Comparison of ENCODE assay signal across 12 cellular contexts in genomic region chrX:39969826-39970569, GRCh38.
DNase-seq lines count a peak whose midpoint lies in the region; ATAC-seq, FAIRE-seq and TF ChIP-seq lines count a peak whose summit lies in the region.
"Had no signal": no experiment of that assay in that cellular context is flagged by ENCODE, and none has a peak within 500 bp of the region (broad histone marks: within the 10 kb centered on the region; RNA-seq: fewer than 3 reads in every experiment).

No MANE protein-coding gene starts in this region.

- H3K27me3 ChIP-seq in left ventricle myocardium inferior (ENCODE audit: low read depth) (no peaks in the 10 kb centered on the region), K562 (ENCODE audit: control insufficient read depth in 2 of 2, insufficient read depth in 2 of 2, low read length in 2 of 2) (no peaks in the 10 kb centered on the region; a peak in 1 of 5 replicates), right lobe of liver (no peaks in the 10 kb centered on the region)
- H3K27me3 ChIP-seq: brain microvascular endothelial cell, suprapubic skin had no signal

- no peaks in the 10 kb centered on the region for H3K79me2 ChIP-seq in K562 (ENCODE audit: control insufficient read depth, insufficient read depth, low read length)

- 28% methylated on average over 20 of the region's 21 CpGs for whole genome bisulfite sequencing in K562 (ENCODE audit: insufficient coverage, low coverage, missing lambda C conversion rate)
- WGBS in right lobe of liver (ENCODE audit: insufficient coverage, low coverage, low lambda C conversion rate, missing lambda C conversion rate) = 74% methylated on average over 6 of the region's 21 CpGs

- ATAC-seq in Right ventricle myocardium superior (ENCODE audit: poor library complexity) (no peak), K562 (no peak), right lobe of liver (peak; percentile 23 to 64 (median 38)), GM18517 (IDR thresholded peaks at IDR 0.05; ENCODE audit: unreplicated experiment) (no peak), GM21528 (IDR thresholded peaks at IDR 0.05; ENCODE audit: low FRiP score, unreplicated experiment) (no peak), GM21381 (IDR thresholded peaks at IDR 0.05; ENCODE audit: unreplicated experiment) (no peak), GM18502 (IDR thresholded peaks at IDR 0.05; ENCODE audit: poor library complexity, unreplicated experiment) (no peak)

- H3K9me1 ChIP-seq in K562 (ENCODE audit: control insufficient read depth, insufficient read depth, low read length) = no peaks in the 10 kb centered on the region

- intact Hi-C loops in left ventricle myocardium inferior (cut with micrococcal nuclease) (no loop called here), Right ventricle myocardium superior (cut with DNase I) (no loop called here), K562 (cut with micrococcal nuclease) (no loop called here), right lobe of liver (cut with DNase I) (no loop called here)

- TF ChIP-seq EP300 in K562 (IDR thresholded peaks at IDR 0.05; ENCODE audit: low read length) = no peak

- no peak overlapping the region for H2AFZ ChIP-seq in K562 (ENCODE audit: low read depth, low read length)

- H3K4me3 ChIP-seq in left ventricle myocardium inferior (no peak overlapping the region), K562 (no peak overlapping the region), right lobe of liver (no peak overlapping the region)
- H3K4me3 ChIP-seq: suprapubic skin had no signal

- H3K9ac ChIP-seq in K562 (ENCODE audit: insufficient read depth in 1 of 2, low read depth in 2 of 2, low read length in 2 of 2) = no peak overlapping the region

- H4K20me1 ChIP-seq in K562 (replicated peaks; ENCODE audit: control insufficient read depth, insufficient read depth, low read length) = no peaks in the 10 kb centered on the region

- no peak for FAIRE-seq in K562 (lab: Jason Lieb, UNC)

- TF ChIP-seq POLR2A in K562 (conservative IDR thresholded peaks at IDR 0.05) = no peak
- no peak for TF ChIP-seq POLR2A in right lobe of liver (IDR thresholded peaks at IDR 0.05)

- no TSS peak for BruUV-seq in K562 (replicated peaks; lab: Mats Ljungman, UMichigan)

- H3K9me3 ChIP-seq in left ventricle myocardium inferior (replicated peaks) (no peaks in the 10 kb centered on the region), K562 (replicated peaks; ENCODE audit: control insufficient read depth, insufficient read depth, low read depth, low read length) (no peaks in the 10 kb centered on the region; the same call in 1 of the 2 replicates), right lobe of liver (no peaks in the 10 kb centered on the region)
- H3K9me3 ChIP-seq: suprapubic skin had no signal

- peak overlapping the region; percentile 76 for H3K27ac ChIP-seq in left ventricle myocardium inferior (replicated peaks)
- H3K27ac ChIP-seq in K562 (ENCODE audit: extremely low read depth, low read depth, low read length) = no peak overlapping the region
- no peak overlapping the region for H3K27ac ChIP-seq in right lobe of liver
- H3K27ac ChIP-seq: brain microvascular endothelial cell, suprapubic skin, WERI-Rb-1 had no signal

- TF ChIP-seq CTCF in left ventricle myocardium inferior (IDR thresholded peaks at IDR 0.05; ENCODE audit: borderline replicate concordance) = no peak
- TF ChIP-seq CTCF in K562 (IDR thresholded peaks at IDR 0.05 in 2 of 3, conservative IDR thresholded peaks at IDR 0.05 in 1 of 3; ENCODE audit: insufficient read depth in 2 of 3, low read depth in 1 of 3, low read length in 3 of 3) = no peak
- TF ChIP-seq CTCF in right lobe of liver (IDR thresholded peaks at IDR 0.05) = no peak

- no peak for TF ChIP-seq RAD21 in K562 (CRISPR knock-in tag; conservative IDR thresholded peaks at IDR 0.05 in 1 of 2, IDR thresholded peaks at IDR 0.05 in 1 of 2)

- in situ Hi-C loops in K562 (cut with MboI) = no loop called here

- no peak overlapping the region; the same call in 1 of the 2 replicates for H3K4me2 ChIP-seq in K562 (ENCODE audit: insufficient read depth, low read length)

- H3K36me3 ChIP-seq in left ventricle myocardium inferior (no peaks in the 10 kb centered on the region), K562 (ENCODE audit: control insufficient read depth, insufficient read depth, low read length) (no peaks in the 10 kb centered on the region), right lobe of liver (no peaks in the 10 kb centered on the region)
- H3K36me3 ChIP-seq: brain microvascular endothelial cell, suprapubic skin, WERI-Rb-1 had no signal

- DNase-seq in left ventricle myocardium inferior (no peak), Right ventricle myocardium superior (no peak), K562 (ENCODE audit: extremely low read depth in 1 of 4, low spot score in 3 of 4) (no peak), right lobe of liver (no peak)
- DNase-seq: brain microvascular endothelial cell, cortex of kidney, WERI-Rb-1 had no signal

- H3K4me1 ChIP-seq in left ventricle myocardium inferior = peaks cover 6% of the 10 kb centered on the region
- H3K4me1 ChIP-seq in K562 (replicated peaks in 1 of 2; ENCODE audit: control insufficient read depth in 2 of 2, insufficient read depth in 2 of 2, low read length in 2 of 2) = peaks cover 0 to 5% of the 10 kb centered on the region in 2 experiments; a peak in 2 of 5 replicates
- H3K4me1 ChIP-seq in right lobe of liver = no peaks in the 10 kb centered on the region
- H3K4me1 ChIP-seq: suprapubic skin had no signal

- CTCF ChIA-PET in K562 (lab: Yijun Ruan, JAX; ENCODE audit: low intra/inter-chr PET ratio) = no interaction called here

- POLR2A ChIA-PET in K562 (lab: Yijun Ruan, JAX) = interaction anchor here (0.6 kb wide), 1 partner anchor 195 kb away, joined by 3 read pairs; no protein-coding TSS in a partner anchor

TF ChIP-seq in K562, 482 proteins besides CTCF, POLR2A, EP300 and RAD21:
- TF ChIP-seq NFIC (IDR thresholded peaks at IDR 0.05) (0 out of 2 replicates have a peak, but pooled peaks have one; percentile 79), SETDB1 (IDR thresholded peaks at IDR 0.05; ENCODE audit: low read length) (no peak), ZSCAN29 (IDR thresholded peaks at IDR 0.05) (no peak), ZNF212 (CRISPR knock-in tag; IDR thresholded peaks at IDR 0.05) (no peak), HDAC6 (IDR thresholded peaks at IDR 0.05; ENCODE audit: low read depth, low read length) (no peak), PCBP2 (IDR thresholded peaks at IDR 0.05; ENCODE audit: low read depth, low read length, poor library complexity, severe bottlenecking) (no peak)

Comparison
In these comparisons a context has a peak if more than half of its experiments do, and no peak if none do; other contexts are left out.
1. ATAC-seq: peak in right lobe of liver (4 of 4); none in Right ventricle myocardium superior (single experiment), K562 (single experiment), GM18517 (single experiment), GM21528 (single experiment), GM21381 (single experiment) and GM18502 (single experiment).